20 cellular contexts compared by ENCODE assay signal in the genomic region with DNA sequence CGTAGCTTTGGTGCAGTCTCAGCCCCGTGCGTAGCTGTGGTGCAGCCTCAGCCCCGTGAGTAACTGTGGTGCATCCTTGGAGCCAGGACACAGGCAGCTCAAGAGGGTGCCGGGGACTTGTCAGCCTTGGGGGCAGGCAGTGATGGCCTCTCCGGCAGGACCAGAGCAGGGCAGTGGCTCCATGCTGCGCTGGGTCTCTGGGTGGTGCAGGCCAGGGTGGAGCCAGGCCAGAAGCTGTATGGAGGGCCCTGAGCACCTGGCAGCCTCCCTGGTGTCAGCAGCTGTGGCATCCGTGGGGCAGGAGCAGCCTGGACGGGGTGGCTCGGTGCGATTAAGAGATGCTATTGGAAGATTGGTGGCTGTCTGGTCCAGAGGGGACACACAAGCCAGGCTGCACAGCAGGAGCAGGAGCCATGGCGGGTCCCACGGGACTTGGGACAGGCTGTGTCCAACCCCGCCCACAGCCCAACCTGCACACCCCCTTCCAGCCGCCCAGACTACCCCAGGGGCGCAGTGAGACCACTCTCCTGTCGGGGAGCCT. TPM values are rescaled to one million over a fixed set of nuclear protein-coding genes. Genes with fewer than 3 reads are reported as not detected.
DNase-seq lines count a peak whose midpoint lies in the region; ATAC-seq and TF ChIP-seq lines count a peak whose summit lies in the region.
"Had no signal": no experiment of that assay in that cellular context is flagged by ENCODE, and none has a peak within 500 bp of the region (broad histone marks: within the 10 kb centered on the region; RNA-seq: fewer than 3 reads in every experiment).

No MANE protein-coding gene starts in this region.

- H3K4ac ChIP-seq in neuronal stem cell (ENCODE audit: low read length): no peak overlapping the region

- peaks cover 6% of the 10 kb centered on the region for H3K79me1 ChIP-seq in neuronal stem cell (ENCODE audit: low read depth, low read length)

- H3K9ac ChIP-seq in neuronal stem cell (ENCODE audit: low read depth, low read length, poor library complexity): peak overlapping the region; percentile 44
- H3K9ac ChIP-seq: BLaER1 treated with 17β-estradiol and CSF1 and Interleukin-3, amounts not matched to agents 10 nM and 100 nM; KMS-11 had no signal

- H2BK5ac ChIP-seq in neuronal stem cell (ENCODE audit: low read length): no peak overlapping the region

- H3K14ac ChIP-seq in neuronal stem cell (ENCODE audit: low read length): no peak overlapping the region

- TF ChIP-seq CTCF in RWPE2 (IDR thresholded peaks at IDR 0.05; ENCODE audit: poor library complexity, severe bottlenecking): no peak

- no peak overlapping the region for H2BK15ac ChIP-seq in neuronal stem cell (ENCODE audit: low read length)

- H3K27ac ChIP-seq in RWPE2 (ENCODE audit: poor library complexity, severe bottlenecking) (no peak overlapping the region), neuronal stem cell (replicated peaks; ENCODE audit: low read length) (no peak overlapping the region)
- H3K27ac ChIP-seq: BLaER1 treated with 17β-estradiol and CSF1 and Interleukin-3, amounts not matched to agents 10 nM and 100 nM; KMS-11; SJCRH30 had no signal

- peak overlapping the region; percentile 46 for H2BK12ac ChIP-seq in neuronal stem cell (ENCODE audit: low read length)

- no peak overlapping the region for H4K91ac ChIP-seq in neuronal stem cell (ENCODE audit: low read depth, low read length, poor library complexity)

- H2BK120ac ChIP-seq in neuronal stem cell (ENCODE audit: low read depth, low read length): peak overlapping the region; percentile 5

- H3K4me1 ChIP-seq in RWPE2 (ENCODE audit: insufficient read depth, poor library complexity, severe bottlenecking) (no peaks in the 10 kb centered on the region), neuronal stem cell (ENCODE audit: control insufficient read depth in 2 of 2, insufficient read depth in 1 of 2, low read depth in 1 of 2, low read length in 2 of 2) (no peaks in the 10 kb centered on the region)
- H3K4me1 ChIP-seq: BLaER1 treated with 17β-estradiol and CSF1 and Interleukin-3, amounts not matched to agents 10 nM and 100 nM; SJCRH30 had no signal

- H3K4me3 ChIP-seq in RWPE2 (ENCODE audit: severe bottlenecking) (no peak overlapping the region), neuronal stem cell (ENCODE audit: low read length in 2 of 2) (no peak overlapping the region)
- H3K4me3 ChIP-seq: BLaER1 treated with 17β-estradiol and CSF1 and Interleukin-3, amounts not matched to agents 10 nM and 100 nM; SJCRH30 had no signal

- ATAC-seq in left ventricle myocardium superior (no peak), RWPE2 (ENCODE audit: low read depth) (no peak), GM19395 (IDR thresholded peaks at IDR 0.05; ENCODE audit: unreplicated experiment) (no peak), HG03460 (IDR thresholded peaks at IDR 0.05; ENCODE audit: unreplicated experiment) (no peak)

- DNase-seq in left ventricle myocardium superior (peak; percentile 21), cardiac septum (ENCODE audit: low spot score) (no peak), RWPE2 (ENCODE audit: low spot score) (peak; percentile 54), neuronal stem cell (ENCODE audit: low spot score) (no peak), glomerular visceral epithelial cell (ENCODE audit: extremely low spot score) (no peak)
- DNase-seq: DMS53, NCI-H1417, NCI-H187, NCI-H2107, NCI-H2227 treated with DMSO at 0.1 percent for 48 hours, NCI-H510A treated with DMSO at 0.1 percent for 48 hours, NCI-H774, OCI-M1, SJCRH30 had no signal

- no peak overlapping the region for H3K4me2 ChIP-seq in neuronal stem cell (ENCODE audit: insufficient read depth, low read length, poor library complexity, severe bottlenecking)
- H3K4me2 ChIP-seq: BLaER1 treated with 17β-estradiol and CSF1 and Interleukin-3, amounts not matched to agents 10 nM and 100 nM; KMS-11 had no signal

- H3K36me3 ChIP-seq in RWPE2 (ENCODE audit: low read depth) (peaks cover 13% of the 10 kb centered on the region), neuronal stem cell (replicated peaks in 1 of 2; ENCODE audit: control insufficient read depth in 2 of 2, insufficient read depth in 2 of 2, low read length in 2 of 2) (peaks cover 34 to 35% of the 10 kb centered on the region in 2 donors)
- H3K36me3 ChIP-seq: SJCRH30 had no signal

- intact Hi-C loops in left ventricle myocardium superior (cut with micrococcal nuclease) (no loop called here), cardiac septum (cut with DNase I) (no loop called here)

- H2AK5ac ChIP-seq in neuronal stem cell (ENCODE audit: low read depth, low read length): no peak overlapping the region

- no peak overlapping the region for H2AFZ ChIP-seq in neuronal stem cell (ENCODE audit: low read length)

- H3K18ac ChIP-seq in neuronal stem cell (ENCODE audit: low read length): no peak overlapping the region

- H3K27me3 ChIP-seq in RWPE2 (ENCODE audit: insufficient read depth, poor library complexity, severe bottlenecking) (no peaks in the 10 kb centered on the region), neuronal stem cell (ENCODE audit: control insufficient read depth in 3 of 3, insufficient read depth in 3 of 3, low read depth in 1 of 3, low read length in 3 of 3) (no peaks in the 10 kb centered on the region)
- H3K27me3 ChIP-seq: BLaER1 treated with 17β-estradiol and CSF1 and Interleukin-3, amounts not matched to agents 10 nM and 100 nM; SJCRH30 had no signal

- no CpG with 5 or more reads among the region's 17 CpGs for WGBS in neuronal stem cell (ENCODE audit: extremely low coverage in 2 of 2, insufficient read length in 2 of 2, insufficient replicate concordance in 1 of 2), 2 donors

- peak overlapping the region; percentile 56 for H4K8ac ChIP-seq in neuronal stem cell (ENCODE audit: low read depth, low read length)

- H3K23ac ChIP-seq in neuronal stem cell (ENCODE audit: low read depth, low read length, poor library complexity): no peak overlapping the region

- no peaks in the 10 kb centered on the region for H3K9me3 ChIP-seq in RWPE2 (ENCODE audit: severe bottlenecking)
- H3K9me3 ChIP-seq in neuronal stem cell (replicated peaks in 1 of 2; ENCODE audit: control insufficient read depth in 2 of 2, insufficient read depth in 1 of 2, low read depth in 1 of 2, low read length in 2 of 2): peaks cover 0 to 7% of the 10 kb centered on the region in 2 donors
- H3K9me3 ChIP-seq: SJCRH30 had no signal

RNA-seq across cellular contexts. Expression of gene CDH15, which starts 28.3 kb away (rescaled TPM):
- total RNA-seq in left ventricle myocardium superior (not detected), cardiac septum (0.27 TPM)
- 0.03 TPM for polyA plus RNA-seq in neuronal stem cell (2013, experiment 1 of 2)
- polyA plus RNA-seq in neuronal stem cell (2013, experiment 2 of 2): 0.03 TPM
- total RNA-seq: CD8-positive, alpha-beta memory T cell had no signal
- polyA plus RNA-seq: CD8-positive, alpha-beta memory T cell had no signal

RNA-seq across cellular contexts. Expression of gene ACSF3, which starts 49.6 kb away (rescaled TPM):
- total RNA-seq in left ventricle myocardium superior: 22.5 TPM
- 14.7 TPM for total RNA-seq in cardiac septum
- 8.9 TPM for polyA plus RNA-seq in neuronal stem cell (2013, experiment 1 of 2)
- polyA plus RNA-seq in neuronal stem cell (2013, experiment 2 of 2): 9.7 TPM

RNA-seq across cellular contexts. Expression of gene SLC22A31, which starts 57.1 kb away (rescaled TPM):
- total RNA-seq in left ventricle myocardium superior: not detected
- not detected for total RNA-seq in cardiac septum
- polyA plus RNA-seq in neuronal stem cell (2013, experiment 1 of 2): 0.67 TPM
- polyA plus RNA-seq in neuronal stem cell (2013, experiment 2 of 2): 0.97 TPM
- total RNA-seq: CD8-positive, alpha-beta memory T cell; H4; SJCRH30 had no signal
- polyA plus RNA-seq: CD8-positive, alpha-beta memory T cell had no signal

Comparison
In these comparisons a context has a peak if more than half of its experiments do, and no peak if none do; other contexts are left out.
1. DNase-seq: peak in left ventricle myocardium superior (single experiment) and RWPE2 (single experiment); none in cardiac septum (single experiment), neuronal stem cell (single experiment) and glomerular visceral epithelial cell (single experiment).